In the genomic region with DNA sequence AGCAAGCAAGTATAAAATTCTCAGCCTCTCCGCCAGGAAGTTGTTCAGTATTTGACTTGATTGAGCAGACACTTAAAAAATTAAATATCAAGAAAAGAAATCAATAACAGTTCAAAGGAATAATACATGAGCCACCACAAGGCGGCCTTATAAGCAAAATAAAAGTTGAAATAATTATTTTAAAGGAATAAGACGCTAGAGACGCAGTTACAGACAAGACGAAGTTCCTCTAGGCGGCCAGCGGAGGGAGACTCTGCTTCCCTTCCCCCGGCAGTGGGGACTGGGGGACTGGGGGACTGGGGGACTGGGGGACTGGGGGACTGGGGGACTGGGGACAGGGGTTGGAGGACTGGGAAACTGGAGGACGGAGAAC, we compare ENCODE assay signal across 8 cellular contexts.
A peak's percentile ranks its signal among the peaks of the same experiment; 100 is the strongest.
DNase-seq lines count a peak whose midpoint lies in the region; TF ChIP-seq lines count a peak whose summit lies in the region.

No MANE protein-coding gene starts in this region.

- POLR2A ChIA-PET in RWPE1 (lab: Yijun Ruan, JAX; ENCODE audit: low non-redundant PET) = no interaction called here

- TF ChIP-seq CTCF in RWPE1 (conservative IDR thresholded peaks at IDR 0.05; ENCODE audit: low read depth) = no peak

- CTCF ChIA-PET in RWPE1 (lab: Yijun Ruan, JAX) = no interaction called here

- no peak overlapping the region for H3K27ac ChIP-seq in RWPE1

- peak; percentile 65 for DNase-seq in DMS153 treated with DMSO at 0.1 percent for 48 hours (lab: John Stamatoyannopoulos, UW; ENCODE audit: unreplicated experiment)
- DNase-seq in NCI-H2081 treated with DMSO at 0.1 percent for 48 hours (lab: John Stamatoyannopoulos, UW) = peak; percentile 49
- peak; percentile 20 for DNase-seq in brain pericyte (ENCODE audit: low read depth, low spot score)
- peak; percentile 61 for DNase-seq in iris pigment epithelial cell (ENCODE audit: low read depth)
- DNase-seq in superior temporal gyrus (ENCODE audit: extremely low spot score) = peak; percentile 52
- no peak for DNase-seq in stimulated activated CD4-positive, alpha-beta T cell treated with anti-CD3 and anti-CD28 coated beads, Interleukin-4, amount 100 ng/mL, for 1 hour
- no peak for DNase-seq in activated gamma-delta T cell (lab: John Stamatoyannopoulos, UW)
- no peak for DNase-seq in RWPE1 (ENCODE audit: low spot score)

Comparison
In these comparisons a context has a peak if more than half of its experiments do, and no peak if none do; other contexts are left out.
1. DNase-seq: peak in DMS153 treated with DMSO at 0.1 percent for 48 hours (single experiment), NCI-H2081 treated with DMSO at 0.1 percent for 48 hours (single experiment), brain pericyte (single experiment), iris pigment epithelial cell (single experiment) and superior temporal gyrus (single experiment); none in stimulated activated CD4-positive, alpha-beta T cell treated with anti-CD3 and anti-CD28 coated beads, Interleukin-4, amount 100 ng/mL, for 1 hour (single experiment), activated gamma-delta T cell (single experiment) and RWPE1 (single experiment).